ENCODE assay signal across 8 cellular contexts in genomic region chr6:156685823-156686428, GRCh38.
DNase-seq lines count a peak whose midpoint lies in the region; ATAC-seq and TF ChIP-seq lines count a peak whose summit lies in the region.

No MANE protein-coding gene starts in this region.

- CTCF ChIA-PET in GM10248 (lab: Yijun Ruan, JAX) = interaction anchor here (1.1 to 1.3 kb wide), 3 partner anchors 12 to 36 kb away, joined by 3 read pairs; no protein-coding TSS in a partner anchor

- 8% methylated on average over 8 of the region's 8 CpGs for WGBS in aorta, 2 donors

- H3K27ac Mint-ChIP-seq in memory B cell = peak overlapping the region; percentile 87

- intact Hi-C loops in Right ventricle myocardium superior (cut with DNase I) (loop anchor here (5.0 to 10.0 kb wide), 3 partner anchors 124 to 336 kb away; no protein-coding TSS in a partner anchor), aorta (cut with DNase I) (loop anchor here (2.0 to 10.0 kb wide), 5 partner anchors 35 to 336 kb away; partner anchors contain the start of gene ARID1B (in 1 of the 2))

- DNase-seq in right atrium auricular region (ENCODE audit: low spot score) (no peak), Right ventricle myocardium superior (no peak), astrocyte of the cerebellum (ENCODE audit: low read depth) (no peak), memory B cell (ENCODE audit: low spot score in 2 of 2) (no peak), aorta (no peak), GM10248 (ENCODE audit: extremely low spot score) (no peak), retina (no peak)
- no peak for DNase-seq in stimulated activated CD4-positive, alpha-beta T cell treated with anti-CD3 and anti-CD28 coated beads, Interleukin-4, amount 100 ng/mL, for 24 hours

- H3K27ac ChIP-seq in right atrium auricular region = peak overlapping the region; percentile 97 to 99
- H3K27ac ChIP-seq in aorta (ENCODE audit: low read depth in 1 of 2, low read length in 2 of 2) = peak overlapping the region; percentile 34 to 63

- POLR2A ChIA-PET in GM10248 (lab: Yijun Ruan, JAX) = interaction anchor here (0.8 kb wide), 1 partner anchor 39 kb away, joined by 4 read pairs; no protein-coding TSS in a partner anchor

- ATAC-seq in Right ventricle myocardium superior (ENCODE audit: poor library complexity) = no peak
- no peak for ATAC-seq in memory B cell (ENCODE audit: low read depth)
- no peak for ATAC-seq in aorta (ENCODE audit: low FRiP score)

- H3K27me3 Mint-ChIP-seq in memory B cell = no peaks in the 10 kb centered on the region

- H3K4me3 Mint-ChIP-seq in memory B cell = peak overlapping the region; percentile 86

- H3K36me3 ChIP-seq in right atrium auricular region (no peaks in the 10 kb centered on the region), aorta (ENCODE audit: control insufficient read depth in 1 of 2, insufficient read depth in 2 of 2, low read length in 1 of 2) (peaks cover 0 to 1% of the 10 kb centered on the region in 2 donors)

- H3K4me1 Mint-ChIP-seq in memory B cell = peaks cover 35% of the 10 kb centered on the region

- H3K4me1 ChIP-seq in right atrium auricular region (peaks cover 0 to 16% of the 10 kb centered on the region in 2 donors), aorta (ENCODE audit: control insufficient read depth in 1 of 2, insufficient read depth in 2 of 2, low read length in 2 of 2) (peaks cover 1 to 2% of the 10 kb centered on the region in 2 donors)

- in situ Hi-C loops in astrocyte of the cerebellum (cut with HindIII; ENCODE audit: low sequenced_read_pairs) = no loop called here

- H3K9me3 ChIP-seq in right atrium auricular region (no peaks in the 10 kb centered on the region), aorta (ENCODE audit: control insufficient read depth, low read length) (no peaks in the 10 kb centered on the region)

- no peaks in the 10 kb centered on the region for H3K9me3 Mint-ChIP-seq in memory B cell

- H3K36me3 Mint-ChIP-seq in memory B cell = no peaks in the 10 kb centered on the region

- no peak for TF ChIP-seq CTCF in right atrium auricular region (IDR thresholded peaks at IDR 0.05)
- no peak for TF ChIP-seq CTCF in astrocyte of the cerebellum (IDR thresholded peaks at IDR 0.05; ENCODE audit: low read depth, low read length, missing control alignments)
- no peak for TF ChIP-seq CTCF in GM10248 (IDR thresholded peaks at IDR 0.05; ENCODE audit: control extremely low read depth, extremely low read depth, low read depth, missing control alignments)

- no peaks in the 10 kb centered on the region for H3K27me3 ChIP-seq in right atrium auricular region
- no peaks in the 10 kb centered on the region for H3K27me3 ChIP-seq in aorta (ENCODE audit: control insufficient read depth in 1 of 2, insufficient read depth in 2 of 2, low read length in 1 of 2)

- H3K4me3 ChIP-seq in right atrium auricular region (peak overlapping the region; percentile 65 to 68), astrocyte of the cerebellum (ENCODE audit: low read depth, low read length) (peak overlapping the region; percentile 56), aorta (ENCODE audit: low read length in 2 of 2) (peak overlapping the region; percentile 29 to 97)
